22 cellular contexts compared by ENCODE assay signal in genomic region chr6:108463789-108464188, GRCh38.
DNase-seq lines count a peak whose midpoint lies in the region; ATAC-seq and TF ChIP-seq lines count a peak whose summit lies in the region.
"Had no signal": no experiment of that assay in that cellular context is flagged by ENCODE, and none has a peak within 500 bp of the region (broad histone marks: within the 10 kb centered on the region; RNA-seq: fewer than 3 reads in every experiment).

No MANE protein-coding gene starts in this region.

- H3K27me3 ChIP-seq in heart left ventricle (no peaks in the 10 kb centered on the region), right atrium auricular region (no peaks in the 10 kb centered on the region), subcutaneous abdominal adipose tissue (ENCODE audit: control insufficient read depth in 5 of 5, insufficient read depth in 4 of 5, low read length in 5 of 5) (no peaks in the 10 kb centered on the region)
- H3K27me3 ChIP-seq: sigmoid colon, SJSA1, tibial nerve had no signal

- WGBS in heart left ventricle, 4 donors, result 10 to 21% (median 18%) methylated on average over 4 of the region's 4 CpGs

- no peak for TF ChIP-seq POLR2A in heart left ventricle (IDR thresholded peaks at IDR 0.05)

- TF ChIP-seq CTCF in heart left ventricle (IDR thresholded peaks at IDR 0.05) (no peak), right atrium auricular region (IDR thresholded peaks at IDR 0.05) (no peak)

- H3K9me3 ChIP-seq in heart left ventricle, result no peaks in the 10 kb centered on the region
- H3K9me3 ChIP-seq in right atrium auricular region, result no peaks in the 10 kb centered on the region
- H3K9me3 ChIP-seq in subcutaneous abdominal adipose tissue (ENCODE audit: control insufficient read depth in 5 of 5, low read length in 5 of 5), result no peaks in the 10 kb centered on the region
- H3K9me3 ChIP-seq: sigmoid colon, SJSA1, tibial nerve had no signal

- intact Hi-C loops in heart left ventricle (cut with DNase I), result loop anchor here in 1 of 10 donors (10.0 kb wide), 1 partner anchor 69 kb away; no protein-coding TSS in a partner anchor

- H3K4me3 ChIP-seq in heart left ventricle, result no peak overlapping the region
- no peak overlapping the region for H3K4me3 ChIP-seq in right atrium auricular region
- no peak overlapping the region for H3K4me3 ChIP-seq in subcutaneous abdominal adipose tissue (ENCODE audit: low read depth in 1 of 5, low read length in 5 of 5)
- H3K4me3 ChIP-seq: sigmoid colon, SJSA1, tibial nerve had no signal

- no peaks in the 10 kb centered on the region for H3K36me3 ChIP-seq in heart left ventricle
- no peaks in the 10 kb centered on the region for H3K36me3 ChIP-seq in right atrium auricular region
- no peaks in the 10 kb centered on the region for H3K36me3 ChIP-seq in subcutaneous abdominal adipose tissue (ENCODE audit: control insufficient read depth in 5 of 5, insufficient read depth in 5 of 5, low read length in 5 of 5)
- H3K36me3 ChIP-seq: sigmoid colon, SJSA1, tibial nerve had no signal

- H3K4me1 ChIP-seq in heart left ventricle, result peaks cover 0 to 33% (median 22%) of the 10 kb centered on the region in 12 donors
- peaks cover 0 to under 1% of the 10 kb centered on the region in 2 donors for H3K4me1 ChIP-seq in right atrium auricular region
- H3K4me1 ChIP-seq in subcutaneous abdominal adipose tissue (ENCODE audit: control insufficient read depth in 5 of 5, insufficient read depth in 5 of 5, low read length in 5 of 5), result peaks cover 0 to 21% (median 7%) of the 10 kb centered on the region in 5 donors
- H3K4me1 ChIP-seq: SJSA1 had no signal

- ATAC-seq in heart left ventricle (peak in 2 of 4 donors; percentile 68 to 77), GM21717 (IDR thresholded peaks at IDR 0.05; ENCODE audit: unreplicated experiment) (no peak)
- ATAC-seq: activated CD4-positive, CD25-positive, alpha-beta regulatory T cell treated with anti-CD3 and anti-CD28 coated beads, Interleukin-2, amount 50 U/mL, for 24 hours had no signal

- H3K27ac ChIP-seq in heart left ventricle, result peak overlapping the region in 7 of 12 donors; percentile 11 to 48 (median 39)
- no peak overlapping the region for H3K27ac ChIP-seq in right atrium auricular region
- peak overlapping the region; percentile 11 for H3K27ac ChIP-seq in subcutaneous abdominal adipose tissue (ENCODE audit: low read depth, low read length)
- H3K27ac ChIP-seq: sigmoid colon, SJSA1 had no signal

- DNase-seq in heart left ventricle, result peak in 2 of 5 donors; percentile 46 to 56
- DNase-seq in right atrium auricular region (ENCODE audit: low spot score), result no peak
- DNase-seq in dermis blood vessel endothelial cell, result peak; percentile 79
- DNase-seq in lung microvascular endothelial cell (ENCODE audit: low read depth in 2 of 2), result peak; percentile 56 to 83
- no peak for DNase-seq in NCI-H1694 (lab: John Stamatoyannopoulos, UW)
- no peak for DNase-seq in GM03348 (ENCODE audit: low spot score)
- DNase-seq: 8988T; activated CD4-positive, alpha-beta T cell treated with anti-CD3 and anti-CD28 coated beads, Interleukin-2, amount 50 U/mL, for 48 hours; activated naive CD4-positive, alpha-beta T cell treated with anti-CD3 and anti-CD28 coated beads, Interleukin-2, amount 10 ng/mL, durations not matched to agents 7 days and 5 days; amniotic stem cell; CD4-positive, alpha-beta T cell; H7; IMR-90; kidney glomerular epithelial cell; mammary epithelial cell; NCI-H1930; sigmoid colon had no signal

- H3K9ac ChIP-seq in subcutaneous abdominal adipose tissue (ENCODE audit: low read length in 5 of 5), result no peak overlapping the region

Comparison
In these comparisons a context has a peak if more than half of its experiments do, and no peak if none do; other contexts are left out.
1. H3K27ac ChIP-seq: peak in heart left ventricle (7 of 12) and subcutaneous abdominal adipose tissue (single experiment); none in right atrium auricular region (0 of 2).
2. DNase-seq: peak in dermis blood vessel endothelial cell (single experiment) and lung microvascular endothelial cell (2 of 2); none in right atrium auricular region (single experiment), NCI-H1694 (single experiment) and GM03348 (single experiment).